Comparison of ENCODE assay signal across 10 cellular contexts in the genomic region with DNA sequence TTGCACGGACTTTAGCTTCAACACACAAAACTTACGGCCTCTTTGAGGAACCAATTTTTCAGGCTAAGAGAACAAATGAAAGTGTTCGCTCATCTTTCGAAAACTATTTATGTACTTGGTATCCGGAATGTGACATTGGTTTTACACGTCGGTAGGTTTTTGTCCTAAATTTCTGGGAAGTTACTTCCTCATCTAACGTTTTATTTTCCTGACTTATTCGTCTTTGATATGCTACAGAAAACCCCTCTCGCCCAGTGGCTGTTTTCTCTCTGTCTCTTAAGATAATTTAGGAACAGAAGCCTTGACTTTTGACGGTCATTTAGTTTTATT. TPM values are rescaled to one million over a fixed set of nuclear protein-coding genes. Genes with fewer than 3 reads are reported as not detected.
DNase-seq lines count a peak whose midpoint lies in the region; TF ChIP-seq lines count a peak whose summit lies in the region.
"Had no signal": no experiment of that assay in that cellular context is flagged by ENCODE, and none has a peak within 500 bp of the region (broad histone marks: within the 10 kb centered on the region; RNA-seq: fewer than 3 reads in every experiment).

No MANE protein-coding gene starts in this region.

- H3K27me3 Mint-ChIP-seq in activated naive CD8-positive, alpha-beta T cell = peaks cover 40% of the 10 kb centered on the region
- peaks cover 87% of the 10 kb centered on the region for H3K27me3 Mint-ChIP-seq in activated naive CD8-positive, alpha-beta T cell treated with anti-CD3 and anti-CD28 coated beads for 36 hours

- no peak for TF ChIP-seq POLR2A in tibial nerve (IDR thresholded peaks at IDR 0.05)
- TF ChIP-seq POLR2A in thyroid gland (IDR thresholded peaks at IDR 0.05) = no peak

- 30% methylated on average over 11 of the region's 11 CpGs for WGBS in mammary epithelial cell (ENCODE audit: low coverage, missing lambda C conversion rate)
- 63 to 72% methylated on average over 5 to 7 of the region's 11 CpGs for whole genome bisulfite sequencing in mesodermal cell (ENCODE audit: insufficient coverage in 2 of 2), 2 experiments
- WGBS in tibial nerve, 2 donors = 23 to 28% methylated on average over 11 of the region's 11 CpGs
- 22 to 25% methylated on average over 11 of the region's 11 CpGs for WGBS in thyroid gland, 2 donors

- H3K79me2 ChIP-seq in mammary epithelial cell (ENCODE audit: insufficient read depth, low read length) = no peaks in the 10 kb centered on the region

- no peak overlapping the region for H3K27ac ChIP-seq in mammary epithelial cell (ENCODE audit: insufficient read depth, low read depth, low read length)
- peak overlapping the region; percentile 43 for H3K27ac ChIP-seq in mesodermal cell (ENCODE audit: low read depth, low read length, severe bottlenecking)
- peak overlapping the region in 1 of 4 donors; percentile 21 for H3K27ac ChIP-seq in tibial nerve
- H3K27ac ChIP-seq in thyroid gland = no peak overlapping the region

- CTCF ChIA-PET in mammary epithelial cell (lab: Charles Lee; ENCODE audit: low non-redundant PET) = no interaction called here

- TF ChIP-seq EP300 in tibial nerve (IDR thresholded peaks at IDR 0.05) = no peak

- no peak overlapping the region for H3K9ac ChIP-seq in mammary epithelial cell (ENCODE audit: insufficient read depth, low read length)

- intact Hi-C loops in mammary epithelial cell (cut with micrococcal nuclease) (loop anchor here (5.0 kb wide), 1 partner anchor 55 kb away; no protein-coding TSS in a partner anchor), thyroid gland (cut with DNase I) (no loop called here)

- no peak for DNase-seq in activated naive CD8-positive, alpha-beta T cell treated with anti-CD3 and anti-CD28 coated beads for 36 hours
- no peak for DNase-seq in mammary epithelial cell
- DNase-seq in tibial nerve (ENCODE audit: low spot score in 2 of 2) = no peak
- no peak for DNase-seq in cortex of kidney (lab: John Stamatoyannopoulos, UW)
- no peak for DNase-seq in thyroid gland
- DNase-seq in NCI-H187 (lab: John Stamatoyannopoulos, UW) = no peak
- DNase-seq: COR-L47, NCI-H146 had no signal

- no peak for TF ChIP-seq CTCF in mammary epithelial cell (conservative IDR thresholded peaks at IDR 0.05 in 1 of 2, IDR thresholded peaks at IDR 0.05 in 1 of 2; ENCODE audit: extremely low read depth in 1 of 2, insufficient read depth in 1 of 2, low read depth in 1 of 2, low read length in 2 of 2)
- no peak for TF ChIP-seq CTCF in tibial nerve (IDR thresholded peaks at IDR 0.05)
- TF ChIP-seq CTCF in thyroid gland (IDR thresholded peaks at IDR 0.05) = no peak

- no peaks in the 10 kb centered on the region for H3K9me3 Mint-ChIP-seq in activated naive CD8-positive, alpha-beta T cell (ENCODE audit: low read depth)
- no peaks in the 10 kb centered on the region for H3K9me3 Mint-ChIP-seq in activated naive CD8-positive, alpha-beta T cell treated with anti-CD3 and anti-CD28 coated beads for 36 hours

- H3K4me1 Mint-ChIP-seq in activated naive CD8-positive, alpha-beta T cell (ENCODE audit: low read depth) = peaks cover 18% of the 10 kb centered on the region
- H3K4me1 Mint-ChIP-seq in activated naive CD8-positive, alpha-beta T cell treated with anti-CD3 and anti-CD28 coated beads for 36 hours = peaks cover 14% of the 10 kb centered on the region

- no peaks in the 10 kb centered on the region for H3K36me3 ChIP-seq in mammary epithelial cell (ENCODE audit: insufficient read depth, low read length)
- no peaks in the 10 kb centered on the region for H3K36me3 ChIP-seq in mesodermal cell (ENCODE audit: control insufficient read depth, insufficient read depth, low read length)
- no peaks in the 10 kb centered on the region for H3K36me3 ChIP-seq in tibial nerve
- H3K36me3 ChIP-seq in thyroid gland = no peaks in the 10 kb centered on the region

- no peak overlapping the region for H3K4me2 ChIP-seq in mammary epithelial cell (ENCODE audit: insufficient read depth, low read depth, low read length)

- H3K4me1 ChIP-seq in mammary epithelial cell (ENCODE audit: insufficient read depth, low read length) (peaks cover 17% of the 10 kb centered on the region), mesodermal cell (ENCODE audit: control insufficient read depth, insufficient read depth, low read length, poor library complexity, severe bottlenecking) (peaks cover 9% of the 10 kb centered on the region), tibial nerve (peaks cover 0 to 27% (median 18%) of the 10 kb centered on the region in 4 donors), thyroid gland (peaks cover 15 to 25% of the 10 kb centered on the region in 2 donors)

- in situ Hi-C loops in mammary epithelial cell (cut with MboI; ENCODE audit: low sequenced_read_pairs in 2 of 2) = no loop called here

- peaks cover 38% of the 10 kb centered on the region for H3K27me3 ChIP-seq in mammary epithelial cell (ENCODE audit: insufficient read depth, low read length)
- H3K27me3 ChIP-seq in tibial nerve = peaks cover 0 to 73% of the 10 kb centered on the region in 2 donors
- H3K27me3 ChIP-seq in thyroid gland = peaks cover 16% of the 10 kb centered on the region

- H3K4me3 Mint-ChIP-seq in activated naive CD8-positive, alpha-beta T cell = peak overlapping the region; percentile 4
- no peak overlapping the region for H3K4me3 Mint-ChIP-seq in activated naive CD8-positive, alpha-beta T cell treated with anti-CD3 and anti-CD28 coated beads for 36 hours

- H3K4me3 ChIP-seq in mammary epithelial cell (replicated peaks in 1 of 3; ENCODE audit: insufficient read depth in 1 of 3, low read depth in 2 of 3, low read length in 3 of 3) (no peak overlapping the region), mesodermal cell (ENCODE audit: extremely low read depth, insufficient read depth, low read length, poor library complexity, severe bottlenecking) (peak overlapping the region; percentile 61), tibial nerve (peak overlapping the region in 3 of 4 donors; percentile 19 to 36 (median 25)), thyroid gland (replicated peaks in 1 of 3) (no peak overlapping the region)

- H2AFZ ChIP-seq in mammary epithelial cell (ENCODE audit: low read depth, low read length) = peak overlapping the region; percentile 63

- dilution Hi-C loops in mammary epithelial cell (cut with HindIII; ENCODE audit: low sequenced_read_pairs) = no loop called here

- no peak overlapping the region for H3K27ac Mint-ChIP-seq in activated naive CD8-positive, alpha-beta T cell
- H3K27ac Mint-ChIP-seq in activated naive CD8-positive, alpha-beta T cell treated with anti-CD3 and anti-CD28 coated beads for 36 hours = no peak overlapping the region

- H3K9me3 ChIP-seq in mammary epithelial cell (replicated peaks; ENCODE audit: insufficient read depth, low read length) (no peaks in the 10 kb centered on the region), mesodermal cell (ENCODE audit: control insufficient read depth, low read length) (no peaks in the 10 kb centered on the region), tibial nerve (no peaks in the 10 kb centered on the region), thyroid gland (no peaks in the 10 kb centered on the region)

- no peaks in the 10 kb centered on the region for H3K36me3 Mint-ChIP-seq in activated naive CD8-positive, alpha-beta T cell
- no peaks in the 10 kb centered on the region for H3K36me3 Mint-ChIP-seq in activated naive CD8-positive, alpha-beta T cell treated with anti-CD3 and anti-CD28 coated beads for 36 hours

- H4K20me1 ChIP-seq in mammary epithelial cell (ENCODE audit: insufficient read depth, low read length) = no peaks in the 10 kb centered on the region

- no TSS peak for BruUV-seq in mammary epithelial cell (replicated peaks; lab: Mats Ljungman, UMichigan)

RNA-seq across cellular contexts. Expression of a gene that starts 0.9 kb away (rescaled TPM):
- total RNA-seq in activated naive CD8-positive, alpha-beta T cell treated with anti-CD3 and anti-CD28 coated beads for 36 hours = not detected
- 1 to 10 TPM in 1 of 2 donors, not detected in 1; 1.8 TPM for total RNA-seq in mammary epithelial cell
- 0.03 TPM for polyA plus RNA-seq in mammary epithelial cell
- polyA minus RNA-seq in mammary epithelial cell = not detected
- 47.9 TPM for polyA plus RNA-seq in mesodermal cell (2013, experiment 1 of 2)
- 35.6 TPM for polyA plus RNA-seq in mesodermal cell (2013, experiment 2 of 2)
- under 1 TPM in 1 of 4 donors, not detected in 3; 0.30 TPM for total RNA-seq in tibial nerve
- 1 to 10 TPM in 2 of 4 donors, under 1 TPM in 1, not detected in 1; 0.44 to 7.8 (median 3.2) TPM for total RNA-seq in thyroid gland

Comparison
In these comparisons a context has a peak if more than half of its experiments do, and no peak if none do; other contexts are left out.
1. H3K4me3 ChIP-seq: peak in mesodermal cell (single experiment) and tibial nerve (3 of 4); none in mammary epithelial cell (0 of 3) and thyroid gland (0 of 3).